22 cellular contexts compared by ENCODE assay signal in genomic region chr5:128596071-128596470, GRCh38. TPM values are rescaled to one million over a fixed set of nuclear protein-coding genes. Genes with fewer than 3 reads are reported as not detected.
DNase-seq lines count a peak whose midpoint lies in the region; ATAC-seq and TF ChIP-seq lines count a peak whose summit lies in the region.
"Had no signal": no experiment of that assay in that cellular context is flagged by ENCODE, and none has a peak within 500 bp of the region (broad histone marks: within the 10 kb centered on the region; RNA-seq: fewer than 3 reads in every experiment).

No MANE protein-coding gene starts in this region.

- H3K4me3 ChIP-seq in GM23248 (no peak overlapping the region), aorta (ENCODE audit: low read length in 2 of 2) (no peak overlapping the region)
- H3K4me3 ChIP-seq: coronary artery, lung, ovary, stomach had no signal

- ATAC-seq in aorta (ENCODE audit: low FRiP score) (no peak), GM19035 (IDR thresholded peaks at IDR 0.05; ENCODE audit: unreplicated experiment) (no peak), HG03521 (IDR thresholded peaks at IDR 0.05; ENCODE audit: unreplicated experiment) (no peak)

- peaks cover 33% of the 10 kb centered on the region for H3K4me1 Mint-ChIP-seq in nephron
- H3K4me1 Mint-ChIP-seq: activated CD4-positive, alpha-beta T cell treated with anti-CD3 and anti-CD28 coated beads, Interleukin-2, amount 10 ng/mL, durations not matched to agents 7 days and 5 days; CD8-positive, alpha-beta memory T cell had no signal

- H3K27ac Mint-ChIP-seq in nephron, result peak overlapping the region; percentile 65 to 76 (median 71)
- H3K27ac Mint-ChIP-seq: activated CD4-positive, alpha-beta T cell treated with anti-CD3 and anti-CD28 coated beads, Interleukin-2, amount 10 ng/mL, durations not matched to agents 7 days and 5 days; CD8-positive, alpha-beta memory T cell had no signal

- H3K27ac ChIP-seq in GM23248 (no peak overlapping the region), aorta (ENCODE audit: low read depth in 1 of 2, low read length in 2 of 2) (no peak overlapping the region)
- H3K27ac ChIP-seq: coronary artery, ovary, stomach had no signal

- no peaks in the 10 kb centered on the region for H3K27me3 Mint-ChIP-seq in nephron (ENCODE audit: low read depth)
- H3K27me3 Mint-ChIP-seq: activated CD4-positive, alpha-beta T cell treated with anti-CD3 and anti-CD28 coated beads, Interleukin-2, amount 10 ng/mL, durations not matched to agents 7 days and 5 days; CD8-positive, alpha-beta memory T cell had no signal

- no peaks in the 10 kb centered on the region for H3K36me3 Mint-ChIP-seq in nephron (ENCODE audit: low read depth)
- H3K36me3 Mint-ChIP-seq: CD8-positive, alpha-beta memory T cell had no signal

- no peak overlapping the region for H2AFZ ChIP-seq in GM23248

- H4K20me1 ChIP-seq in GM23248 (ENCODE audit: insufficient read depth), result no peaks in the 10 kb centered on the region

- H3K9me3 ChIP-seq in GM23248 (ENCODE audit: low read depth) (no peaks in the 10 kb centered on the region), aorta (ENCODE audit: control insufficient read depth, low read length) (no peaks in the 10 kb centered on the region)
- H3K9me3 ChIP-seq: ovary, stomach had no signal

- no peaks in the 10 kb centered on the region for H3F3A ChIP-seq in GM23248 (ENCODE audit: insufficient read depth)

- H3K27me3 ChIP-seq in GM23248 (replicated peaks; ENCODE audit: insufficient read depth) (no peaks in the 10 kb centered on the region), aorta (ENCODE audit: control insufficient read depth in 1 of 2, insufficient read depth in 2 of 2, low read length in 1 of 2) (no peaks in the 10 kb centered on the region)
- H3K27me3 ChIP-seq: ovary, stomach had no signal

- H3K9me3 Mint-ChIP-seq in nephron, result no peaks in the 10 kb centered on the region
- H3K9me3 Mint-ChIP-seq: activated CD4-positive, alpha-beta T cell treated with anti-CD3 and anti-CD28 coated beads, Interleukin-2, amount 10 ng/mL, durations not matched to agents 7 days and 5 days had no signal

- TF ChIP-seq CTCF in nephron (IDR thresholded peaks at IDR 0.05; ENCODE audit: unreplicated experiment in 3 of 3), result no peak

- H3K9ac ChIP-seq in GM23248, result no peak overlapping the region

- no peak overlapping the region for H3K4me3 Mint-ChIP-seq in nephron
- H3K4me3 Mint-ChIP-seq: activated CD4-positive, alpha-beta T cell treated with anti-CD3 and anti-CD28 coated beads, Interleukin-2, amount 10 ng/mL, durations not matched to agents 7 days and 5 days; CD8-positive, alpha-beta memory T cell had no signal

- no peaks in the 10 kb centered on the region for H3K79me2 ChIP-seq in GM23248 (ENCODE audit: insufficient read depth)

- 43 to 50% methylated on average over 4 of the region's 4 CpGs for WGBS in GM23248 (ENCODE audit: low coverage in 1 of 2, low lambda C conversion rate in 2 of 2, missing lambda C conversion rate in 2 of 2), 2 experiments
- 33 to 38% methylated on average over 4 of the region's 4 CpGs for WGBS in aorta, 2 donors

- in situ Hi-C loops in GM23248 (cut with MboI), result no loop called here

- H3K4me1 ChIP-seq in GM23248 (ENCODE audit: insufficient read depth) (no peaks in the 10 kb centered on the region), aorta (ENCODE audit: control insufficient read depth in 1 of 2, insufficient read depth in 2 of 2, low read length in 2 of 2) (no peaks in the 10 kb centered on the region)

- 0 out of 2 replicates have a peak, but pooled peaks cover 2% of the 10 kb centered on the region for H3K9me2 ChIP-seq in GM23248 (ENCODE audit: insufficient read depth)

- no peak overlapping the region for H3K4me2 ChIP-seq in GM23248 (ENCODE audit: unreplicated experiment)

- intact Hi-C loops in aorta (cut with DNase I), result no loop called here

- DNase-seq in GM23248 (peak; percentile 17), RPMI7951 (ENCODE audit: low read depth) (peak; percentile 4), dermis blood vessel endothelial cell (peak; percentile 9), aorta (no peak), NCI-H2029 treated with DMSO at 0.1 percent for 48 hours (lab: John Stamatoyannopoulos, UW) (no peak)
- DNase-seq: activated CD4-positive, alpha-beta T cell treated with anti-CD3 and anti-CD28 coated beads, Interleukin-2, amount 10 ng/mL, durations not matched to agents 7 days and 5 days; activated CD8-positive, alpha-beta memory T cell treated with anti-CD3 and anti-CD28 coated beads, Interleukin-2, amount 50 U/mL, for 4 hours; activated effector memory CD4-positive, alpha-beta T cell treated with anti-CD3 and anti-CD28 coated beads, Interleukin-2, amount 50 U/mL, for 16 hours; amniotic stem cell; CD8-positive, alpha-beta memory T cell; Kasumi-1; NCI-H1105 treated with DMSO at 0.1 percent for 48 hours; NCI-H2227 treated with DMSO at 0.1 percent for 48 hours; ovary; stimulated activated CD4-positive, alpha-beta T cell treated with anti-CD3 and anti-CD28 coated beads, Interleukin-2, amount 100 ng/mL, for 24 hours; stomach; T-helper 1 cell had no signal

- H3K36me3 ChIP-seq in GM23248 (ENCODE audit: low read depth) (no peaks in the 10 kb centered on the region), aorta (ENCODE audit: control insufficient read depth in 1 of 2, insufficient read depth in 2 of 2, low read length in 1 of 2) (no peaks in the 10 kb centered on the region)
- H3K36me3 ChIP-seq: ovary, stomach had no signal

RNA-seq across cellular contexts. Expression of gene FBN2, which starts 58.0 kb away (rescaled TPM):
- total RNA-seq in GM23248 (2014; rRNA removed; shearing (Covaris generic)), result 63.2 and 70.8 TPM in 2 replicates
- polyA plus RNA-seq in GM23248 (2016; fragmentation: Nextera tagmentation; extraction: Ambion mirVana), result 15.2 and 15.7 TPM in 2 replicates
- 0.59 and 0.72 TPM in 2 replicates for total RNA-seq in RPMI7951 (2014; rRNA removed; shearing (Covaris generic))
- total RNA-seq in dermis blood vessel endothelial cell, result 0.79 and 14.0 TPM in 2 replicates
- total RNA-seq in aorta, result 1 to 10 TPM in 1 of 2 donors, under 1 TPM in 1; 0.84 to 1.5 TPM
- polyA plus RNA-seq in aorta, result under 1 TPM in 1 of 2 donors, not detected in 1; 0.25 TPM
- total RNA-seq: activated CD4-positive, alpha-beta T cell treated with anti-CD3 and anti-CD28 coated beads, Interleukin-2, amount 10 ng/mL, durations not matched to agents 7 days and 5 days had no signal
- polyA plus RNA-seq: CD8-positive, alpha-beta memory T cell had no signal

Comparison
In these comparisons a context has a peak if more than half of its experiments do, and no peak if none do; other contexts are left out.
1. DNase-seq: peak in GM23248 (single experiment), RPMI7951 (single experiment) and dermis blood vessel endothelial cell (single experiment); none in aorta (0 of 2) and NCI-H2029 treated with DMSO at 0.1 percent for 48 hours (single experiment).